23 cellular contexts compared by ENCODE assay signal in the genomic region with DNA sequence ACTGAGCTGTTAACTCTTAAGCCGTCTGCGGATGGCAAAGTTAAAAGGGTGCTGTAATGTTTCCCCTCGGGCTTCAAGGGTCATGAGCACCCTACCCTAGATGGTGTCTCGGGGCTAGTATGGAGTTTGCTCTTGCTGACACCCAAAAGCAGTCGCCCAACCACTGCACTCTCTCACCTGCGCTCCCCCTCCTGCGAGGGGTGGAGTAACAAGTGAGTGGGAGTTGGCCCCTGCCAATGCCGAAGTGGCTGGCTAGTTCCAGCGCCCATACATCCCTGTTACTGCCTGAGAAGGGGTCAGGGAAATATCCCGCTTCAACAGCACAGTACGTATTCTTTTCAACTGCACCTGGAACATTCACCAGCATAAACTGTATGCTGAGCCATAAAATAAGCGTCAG.
"Had no signal": no experiment of that assay in that cellular context is flagged by ENCODE, and none has a peak within 500 bp of the region (broad histone marks: within the 10 kb centered on the region; RNA-seq: fewer than 3 reads in every experiment).

No MANE protein-coding gene starts in this region.

- H3K27me3 Mint-ChIP-seq: activated CD4-positive, alpha-beta memory T cell treated with anti-CD3 and anti-CD28 coated beads, Interleukin-2, amount 10 ng/mL, durations not matched to agents 7 days and 5 days; activated CD4-positive, alpha-beta T cell treated with anti-CD3 and anti-CD28 coated beads for 36 hours; central memory CD8-positive, alpha-beta T cell had no signal

- ATAC-seq: activated CD4-positive, alpha-beta T cell treated with anti-CD3 and anti-CD28 coated beads for 36 hours; Panc1 had no signal

- DNase-seq: activated CD4-positive, alpha-beta memory T cell treated with anti-CD3 and anti-CD28 coated beads, Interleukin-2, amount 10 ng/mL, durations not matched to agents 7 days and 5 days; activated CD4-positive, alpha-beta T cell treated with anti-CD3 and anti-CD28 coated beads for 36 hours; activated CD4-positive, alpha-beta T cell treated with anti-CD3 and anti-CD28 coated beads, Interleukin-2, amount 50 U/mL, for 1 hour; activated effector memory CD4-positive, alpha-beta T cell treated with anti-CD3 and anti-CD28 coated beads, Interleukin-2, amount 50 U/mL, for 16 hours; activated naive CD4-positive, alpha-beta T cell treated with anti-CD3 and anti-CD28 coated beads for 36 hours; amygdala; MM.1S; NCI-H1105; NCI-H1436; NCI-H187; NCI-H2081 treated with DMSO at 0.1 percent for 48 hours; NCI-H2171; NCI-H2227 treated with DMSO at 0.1 percent for 48 hours; NCI-H69; NK-92 treated with Interleukin-12 subunit alpha and Interleukin-12 subunit beta, amount 100 ng/mL, for 24 hours; OCI-M1; Right ventricle myocardium superior; RPMI8226; T-helper 9 cell had no signal

- H3K4me3 Mint-ChIP-seq: activated CD4-positive, alpha-beta memory T cell treated with anti-CD3 and anti-CD28 coated beads, Interleukin-2, amount 10 ng/mL, durations not matched to agents 7 days and 5 days; activated CD4-positive, alpha-beta T cell treated with anti-CD3 and anti-CD28 coated beads for 36 hours; activated naive CD4-positive, alpha-beta T cell treated with anti-CD3 and anti-CD28 coated beads for 36 hours; brain; central memory CD8-positive, alpha-beta T cell; T-helper 1 cell treated with Interleukin-12 subunit alpha and Interleukin-12 subunit beta and Interleukin-4 antibody, amounts not matched to agents 30 μg/mL and 1 μg/mL, for 36 hours had no signal

- H3K4me1 Mint-ChIP-seq: brain had no signal

- H3K27ac Mint-ChIP-seq: activated CD4-positive, alpha-beta memory T cell treated with anti-CD3 and anti-CD28 coated beads, Interleukin-2, amount 10 ng/mL, durations not matched to agents 7 days and 5 days; activated CD4-positive, alpha-beta T cell treated with anti-CD3 and anti-CD28 coated beads for 36 hours; activated naive CD4-positive, alpha-beta T cell treated with anti-CD3 and anti-CD28 coated beads for 36 hours; brain; T-helper 1 cell treated with Interleukin-12 subunit alpha and Interleukin-12 subunit beta and Interleukin-4 antibody, amounts not matched to agents 30 μg/mL and 1 μg/mL, for 36 hours had no signal
